1 cellular context compared by ENCODE assay signal in genomic region chr20:49928411-49929141, GRCh38.
TF ChIP-seq lines count a peak whose summit lies in the region.

No MANE protein-coding gene starts in this region.

TF ChIP-seq in K562, 482 proteins besides CTCF, POLR2A, EP300 and RAD21 (continued from another document and continues in another):
- no peak for TF ChIP-seq PHF20 (IDR thresholded peaks at IDR 0.05; ENCODE audit: partially characterized antibody)
- TF ChIP-seq MCM7 (IDR thresholded peaks at IDR 0.05) = no peak
- TF ChIP-seq TRIM25 (IDR thresholded peaks at IDR 0.05; ENCODE audit: borderline replicate concordance) = no peak
- peak; percentile 39; the same call in 1 of the 2 replicates for TF ChIP-seq MGA (IDR thresholded peaks at IDR 0.05)
- TF ChIP-seq TFAP4 (CRISPR knock-in tag; IDR thresholded peaks at IDR 0.05; ENCODE audit: borderline replicate concordance) = no peak
- no peak for TF ChIP-seq DNMT1 (IDR thresholded peaks at IDR 0.05)
- no peak for TF ChIP-seq ZNF507 (tag; conservative IDR thresholded peaks at IDR 0.05)
- TF ChIP-seq ZNF274 (IDR thresholded peaks at IDR 0.05; ENCODE audit: borderline replicate concordance, low read depth, low read length) = no peak
- TF ChIP-seq CTCFL (IDR thresholded peaks at IDR 0.05; ENCODE audit: borderline replicate concordance, insufficient read depth, low read depth, low read length, poor library complexity, severe bottlenecking) = peak; percentile 55
- no peak for TF ChIP-seq E4F1 (CRISPR knock-in tag; IDR thresholded peaks at IDR 0.05; ENCODE audit: borderline replicate concordance)
- no peak for TF ChIP-seq PPARD (CRISPR knock-in tag; IDR thresholded peaks at IDR 0.05)
- TF ChIP-seq SREBF2 (CRISPR knock-in tag; IDR thresholded peaks at IDR 0.05) = no peak
- no peak for TF ChIP-seq ZNF311 (CRISPR knock-in tag; IDR thresholded peaks at IDR 0.05)
- TF ChIP-seq ETS2 (tag; IDR thresholded peaks at IDR 0.05; ENCODE audit: borderline replicate concordance, poor library complexity, severe bottlenecking) = no peak
- no peak for TF ChIP-seq EGR1 (conservative IDR thresholded peaks at IDR 0.05)
- TF ChIP-seq BRD4 (IDR thresholded peaks at IDR 0.05) = no peak
- TF ChIP-seq ZNF41 (CRISPR knock-in tag; conservative IDR thresholded peaks at IDR 0.05) = no peak
- no peak for TF ChIP-seq RFX7 (CRISPR knock-in tag; IDR thresholded peaks at IDR 0.05)
- no peak for TF ChIP-seq EHMT2 (IDR thresholded peaks at IDR 0.05)
- no peak for TF ChIP-seq ELK1 (CRISPR knock-in tag; IDR thresholded peaks at IDR 0.05)
- no peak for TF ChIP-seq DIDO1 (tag; IDR thresholded peaks at IDR 0.05; ENCODE audit: low read depth)
- no peak for TF ChIP-seq PCBP2 (IDR thresholded peaks at IDR 0.05; ENCODE audit: low read depth, low read length, poor library complexity, severe bottlenecking)
- TF ChIP-seq MNT (conservative IDR thresholded peaks at IDR 0.05) = no peak
- no peak for TF ChIP-seq CBX2 (IDR thresholded peaks at IDR 0.05; ENCODE audit: insufficient read depth, low read length, poor library complexity, severe bottlenecking)
- TF ChIP-seq HNRNPUL1 (IDR thresholded peaks at IDR 0.05; ENCODE audit: low read length) = no peak
- TF ChIP-seq GMEB1 (CRISPR knock-in tag; IDR thresholded peaks at IDR 0.05) = no peak
- TF ChIP-seq ZNF197 (CRISPR knock-in tag; IDR thresholded peaks at IDR 0.05; ENCODE audit: low read depth) = no peak
- TF ChIP-seq BRCA1 (IDR thresholded peaks at IDR 0.05) = no peak
- no peak for TF ChIP-seq BRCA1 (CRISPR knock-in tag; IDR thresholded peaks at IDR 0.05)
- no peak for TF ChIP-seq RFX5 (IDR thresholded peaks at IDR 0.05; ENCODE audit: low read depth, low read length)
- no peak for TF ChIP-seq CCNT2 (IDR thresholded peaks at IDR 0.05; ENCODE audit: borderline replicate concordance, extremely low read depth, insufficient read length, low read depth, low read length)
- TF ChIP-seq POLR2B (IDR thresholded peaks at IDR 0.05; ENCODE audit: low read depth, partially characterized antibody) = no peak
- no peak for TF ChIP-seq TBL1XR1 (IDR thresholded peaks at IDR 0.05; ENCODE audit: low read length in 2 of 2)
- TF ChIP-seq MYBL2 (IDR thresholded peaks at IDR 0.05; ENCODE audit: low read depth) = no peak
- TF ChIP-seq MYBL2 (CRISPR knock-in tag; IDR thresholded peaks at IDR 0.05; ENCODE audit: borderline replicate concordance) = no peak
- TF ChIP-seq YY1 (IDR thresholded peaks at IDR 0.05; ENCODE audit: borderline replicate concordance in 1 of 3, control insufficient read depth in 1 of 3, extremely low read depth in 1 of 3, insufficient read depth in 3 of 3, insufficient read length in 1 of 3, insufficient replicate concordance in 2 of 3, low read depth in 1 of 3, low read length in 2 of 3) = no peak
- no peak for TF ChIP-seq SUPT5H (IDR thresholded peaks at IDR 0.05)
- no peak for TF ChIP-seq LARP7 (IDR thresholded peaks at IDR 0.05)
